In the genomic region with DNA sequence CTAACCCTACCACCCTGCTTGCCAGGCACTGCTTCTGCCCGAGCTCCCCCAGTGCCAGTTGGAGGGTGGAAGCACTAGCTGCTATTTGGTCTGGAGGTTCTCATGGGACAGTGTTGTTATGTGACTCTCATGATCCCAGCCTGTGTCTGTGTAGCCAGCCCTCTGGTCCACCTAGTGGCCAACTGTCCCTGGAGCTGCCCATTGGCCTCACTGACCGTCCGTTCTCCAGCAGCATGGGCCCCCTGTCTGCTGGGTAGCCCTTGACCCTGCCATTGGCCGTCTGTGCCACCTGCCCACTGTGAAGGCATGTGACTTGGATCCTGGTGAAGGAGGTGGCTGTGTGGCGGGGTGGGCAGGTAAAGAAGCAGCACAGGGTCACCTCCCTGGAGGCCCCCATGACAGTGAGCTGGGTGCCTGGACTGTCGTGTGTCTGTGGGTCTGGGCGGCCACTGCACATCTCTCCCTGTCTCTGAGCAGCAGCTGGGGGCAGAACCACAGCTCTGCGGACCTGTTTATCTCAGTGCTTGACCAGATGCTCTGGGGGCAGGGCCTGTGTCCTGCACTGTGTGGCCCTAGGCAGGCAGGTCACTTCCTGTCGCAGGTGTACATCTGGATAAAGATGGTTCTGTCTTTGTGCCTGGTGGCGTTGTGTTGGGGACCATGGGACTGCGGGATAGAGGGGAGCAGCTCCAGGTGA, we compare ENCODE assay signal across 14 cellular contexts. TPM values are rescaled to one million over a fixed set of nuclear protein-coding genes. Genes with fewer than 3 reads are reported as not detected.
DNase-seq lines count a peak whose midpoint lies in the region; ATAC-seq and TF ChIP-seq lines count a peak whose summit lies in the region.
"Had no signal": no experiment of that assay in that cellular context is flagged by ENCODE, and none has a peak within 500 bp of the region (broad histone marks: within the 10 kb centered on the region; RNA-seq: fewer than 3 reads in every experiment).

No MANE protein-coding gene starts in this region.

- peaks cover 0 to 9% of the 10 kb centered on the region in 2 experiments for H3K9me3 ChIP-seq in CD4-positive, CD25-positive, alpha-beta regulatory T cell (ENCODE audit: control insufficient read depth in 2 of 2, low read length in 2 of 2)
- no peaks in the 10 kb centered on the region for H3K9me3 ChIP-seq in WERI-Rb-1 (ENCODE audit: severe bottlenecking)
- H3K9me3 ChIP-seq: breast epithelium, upper lobe of left lung had no signal

- peak; percentile 91 for TF ChIP-seq CTCF in WERI-Rb-1 (IDR thresholded peaks at IDR 0.05; ENCODE audit: low read depth, low read length)
- TF ChIP-seq CTCF in fibroblast of villous mesenchyme (IDR thresholded peaks at IDR 0.05; ENCODE audit: insufficient read depth, low read depth, low read length): peak; percentile 26
- peak; percentile 19 for TF ChIP-seq CTCF in nephron progenitor cell (IDR thresholded peaks at IDR 0.05)

- DNase-seq in CD4-positive, CD25-positive, alpha-beta regulatory T cell: no peak
- DNase-seq in WERI-Rb-1 (peak; percentile 50), fibroblast of villous mesenchyme (ENCODE audit: low read depth) (no peak), nephron progenitor cell (no peak), 8988T (no peak), cortex of kidney (lab: John Stamatoyannopoulos, UW) (no peak)
- no peak for DNase-seq in activated naive CD8-positive, alpha-beta T cell treated with anti-CD3 and anti-CD28 coated beads for 36 hours
- DNase-seq in activated CD4-positive, alpha-beta T cell treated with anti-CD3 and anti-CD28 coated beads for 36 hours: no peak
- DNase-seq: DMS 273 treated with DMSO at 0.1 percent for 48 hours, mammary epithelial cell, NCI-H146, upper lobe of left lung had no signal

- peaks cover 12% of the 10 kb centered on the region for H3K36me3 Mint-ChIP-seq in CD4-positive, CD25-positive, alpha-beta regulatory T cell
- peaks cover 23% of the 10 kb centered on the region for H3K36me3 Mint-ChIP-seq in nephron progenitor cell (ENCODE audit: low read depth)
- peaks cover 21% of the 10 kb centered on the region for H3K36me3 Mint-ChIP-seq in activated naive CD8-positive, alpha-beta T cell treated with anti-CD3 and anti-CD28 coated beads for 36 hours
- H3K36me3 Mint-ChIP-seq in activated CD4-positive, alpha-beta T cell treated with anti-CD3 and anti-CD28 coated beads for 36 hours (ENCODE audit: low read depth): peaks cover 18% of the 10 kb centered on the region

- H3K36me3 ChIP-seq in CD4-positive, CD25-positive, alpha-beta regulatory T cell (ENCODE audit: control insufficient read depth, insufficient read depth, low read length): no peaks in the 10 kb centered on the region
- no peaks in the 10 kb centered on the region for H3K36me3 ChIP-seq in WERI-Rb-1
- H3K36me3 ChIP-seq: breast epithelium, upper lobe of left lung had no signal

- no peak overlapping the region for H3K4me3 ChIP-seq in CD4-positive, CD25-positive, alpha-beta regulatory T cell (ENCODE audit: low read depth, low read length)
- H3K4me3 ChIP-seq in WERI-Rb-1 (ENCODE audit: low read depth, low read length) (no peak overlapping the region), fibroblast of villous mesenchyme (ENCODE audit: low read depth, low read length) (no peak overlapping the region)
- H3K4me3 ChIP-seq: breast epithelium, upper lobe of left lung had no signal

- ATAC-seq in CD4-positive, CD25-positive, alpha-beta regulatory T cell (ENCODE audit: low read depth in 2 of 2): no peak
- no peak for ATAC-seq in activated CD4-positive, alpha-beta T cell treated with anti-CD3 and anti-CD28 coated beads for 36 hours

- peak overlapping the region in 2 of 3 donors; percentile 59 to 81 for H3K27ac Mint-ChIP-seq in CD4-positive, CD25-positive, alpha-beta regulatory T cell
- no peak overlapping the region for H3K27ac Mint-ChIP-seq in nephron progenitor cell
- H3K27ac Mint-ChIP-seq in activated naive CD8-positive, alpha-beta T cell treated with anti-CD3 and anti-CD28 coated beads for 36 hours: no peak overlapping the region
- no peak overlapping the region for H3K27ac Mint-ChIP-seq in activated CD4-positive, alpha-beta T cell treated with anti-CD3 and anti-CD28 coated beads for 36 hours
- H3K27ac Mint-ChIP-seq: T-helper 2 cell treated with Interferon-gamma antibody and Interleukin-4, amounts not matched to agents 5 μg/mL and 100 μg/mL, for 36 hours had no signal

- H3K27me3 ChIP-seq in CD4-positive, CD25-positive, alpha-beta regulatory T cell (ENCODE audit: control insufficient read depth, insufficient read depth, low read length): no peaks in the 10 kb centered on the region
- H3K27me3 ChIP-seq in WERI-Rb-1 (ENCODE audit: insufficient read depth, low read depth, severe bottlenecking): no peaks in the 10 kb centered on the region
- H3K27me3 ChIP-seq: breast epithelium, upper lobe of left lung had no signal

- H3K27me3 Mint-ChIP-seq in CD4-positive, CD25-positive, alpha-beta regulatory T cell: no peaks in the 10 kb centered on the region
- H3K27me3 Mint-ChIP-seq in nephron progenitor cell (ENCODE audit: low read depth, poor library complexity): peaks cover 4% of the 10 kb centered on the region
- H3K27me3 Mint-ChIP-seq in activated naive CD8-positive, alpha-beta T cell treated with anti-CD3 and anti-CD28 coated beads for 36 hours: no peaks in the 10 kb centered on the region
- no peaks in the 10 kb centered on the region for H3K27me3 Mint-ChIP-seq in activated CD4-positive, alpha-beta T cell treated with anti-CD3 and anti-CD28 coated beads for 36 hours

- POLR2A ChIA-PET in activated CD4-positive, alpha-beta T cell treated with anti-CD3 and anti-CD28 coated beads for 36 hours (lab: Charles Lee): no interaction called here

- H3K27ac ChIP-seq in CD4-positive, CD25-positive, alpha-beta regulatory T cell (ENCODE audit: insufficient read depth, low read length, poor library complexity, severe bottlenecking): no peak overlapping the region
- no peak overlapping the region for H3K27ac ChIP-seq in WERI-Rb-1
- H3K27ac ChIP-seq: upper lobe of left lung had no signal

- H3K4me1 ChIP-seq in CD4-positive, CD25-positive, alpha-beta regulatory T cell (ENCODE audit: control insufficient read depth, insufficient read depth, low read length, poor library complexity, severe bottlenecking): peaks cover 4% of the 10 kb centered on the region

- H3K4me1 Mint-ChIP-seq in CD4-positive, CD25-positive, alpha-beta regulatory T cell: peaks cover 18 to 72% (median 37%) of the 10 kb centered on the region in 4 donors
- peaks cover 70% of the 10 kb centered on the region for H3K4me1 Mint-ChIP-seq in nephron progenitor cell
- peaks cover 34% of the 10 kb centered on the region for H3K4me1 Mint-ChIP-seq in activated naive CD8-positive, alpha-beta T cell treated with anti-CD3 and anti-CD28 coated beads for 36 hours
- peaks cover 53% of the 10 kb centered on the region for H3K4me1 Mint-ChIP-seq in activated CD4-positive, alpha-beta T cell treated with anti-CD3 and anti-CD28 coated beads for 36 hours

- intact Hi-C loops in activated CD4-positive, alpha-beta T cell treated with anti-CD3 and anti-CD28 coated beads for 36 hours (cut with DNase I, micrococcal nuclease): no loop called here

- CTCF ChIA-PET in activated CD4-positive, alpha-beta T cell treated with anti-CD3 and anti-CD28 coated beads for 36 hours (lab: Charles Lee): interaction anchor here (0.8 kb wide), 1 partner anchor 21 kb away, joined by 3 read pairs; no protein-coding TSS in a partner anchor

- H3K9me3 Mint-ChIP-seq in CD4-positive, CD25-positive, alpha-beta regulatory T cell: peaks cover 0 to 16% (median 4%) of the 10 kb centered on the region in 7 donors
- H3K9me3 Mint-ChIP-seq in nephron progenitor cell: peaks cover 23% of the 10 kb centered on the region
- H3K9me3 Mint-ChIP-seq in activated naive CD8-positive, alpha-beta T cell treated with anti-CD3 and anti-CD28 coated beads for 36 hours: peaks cover 13% of the 10 kb centered on the region
- peaks cover 3% of the 10 kb centered on the region for H3K9me3 Mint-ChIP-seq in activated CD4-positive, alpha-beta T cell treated with anti-CD3 and anti-CD28 coated beads for 36 hours (ENCODE audit: low read depth)

- H3K4me3 Mint-ChIP-seq in CD4-positive, CD25-positive, alpha-beta regulatory T cell: no peak overlapping the region
- peak overlapping the region; percentile 38 for H3K4me3 Mint-ChIP-seq in nephron progenitor cell
- H3K4me3 Mint-ChIP-seq in activated naive CD8-positive, alpha-beta T cell treated with anti-CD3 and anti-CD28 coated beads for 36 hours: no peak overlapping the region
- no peak overlapping the region for H3K4me3 Mint-ChIP-seq in activated CD4-positive, alpha-beta T cell treated with anti-CD3 and anti-CD28 coated beads for 36 hours
- H3K4me3 Mint-ChIP-seq: T-helper 2 cell treated with Interferon-gamma antibody and Interleukin-4, amounts not matched to agents 5 μg/mL and 100 μg/mL, for 36 hours had no signal

RNA-seq across cellular contexts. Expression of a gene that starts 11.4 kb away (rescaled TPM):
- total RNA-seq in CD4-positive, CD25-positive, alpha-beta regulatory T cell: 29.4 TPM
- polyA plus RNA-seq in CD4-positive, CD25-positive, alpha-beta regulatory T cell: 1 to 10 TPM in 2 of 4 donors, under 1 TPM in 2; 0.37 to 1.3 (median 0.94) TPM
- total RNA-seq in fibroblast of villous mesenchyme: 14.2 and 15.5 TPM in 2 replicates
- 10 to 100 TPM; 14.6 to 15.6 TPM for total RNA-seq in activated naive CD8-positive, alpha-beta T cell treated with anti-CD3 and anti-CD28 coated beads for 36 hours
- 10 to 100 TPM; 16.0 to 16.5 TPM for total RNA-seq in activated CD4-positive, alpha-beta T cell treated with anti-CD3 and anti-CD28 coated beads for 36 hours

Comparison
In these comparisons a context has a peak if more than half of its experiments do, and no peak if none do; other contexts are left out.
1. H3K27ac Mint-ChIP-seq: peak in CD4-positive, CD25-positive, alpha-beta regulatory T cell (2 of 3); none in nephron progenitor cell (single experiment), activated naive CD8-positive, alpha-beta T cell treated with anti-CD3 and anti-CD28 coated beads for 36 hours (single experiment) and activated CD4-positive, alpha-beta T cell treated with anti-CD3 and anti-CD28 coated beads for 36 hours (single experiment).
2. CTCF ChIP-seq: peak in every context shown above with its lines; median percentile 91 in WERI-Rb-1; 26 in fibroblast of villous mesenchyme; 19 in nephron progenitor cell.